Comparison of ENCODE assay signal across 15 cellular contexts in the genomic region with DNA sequence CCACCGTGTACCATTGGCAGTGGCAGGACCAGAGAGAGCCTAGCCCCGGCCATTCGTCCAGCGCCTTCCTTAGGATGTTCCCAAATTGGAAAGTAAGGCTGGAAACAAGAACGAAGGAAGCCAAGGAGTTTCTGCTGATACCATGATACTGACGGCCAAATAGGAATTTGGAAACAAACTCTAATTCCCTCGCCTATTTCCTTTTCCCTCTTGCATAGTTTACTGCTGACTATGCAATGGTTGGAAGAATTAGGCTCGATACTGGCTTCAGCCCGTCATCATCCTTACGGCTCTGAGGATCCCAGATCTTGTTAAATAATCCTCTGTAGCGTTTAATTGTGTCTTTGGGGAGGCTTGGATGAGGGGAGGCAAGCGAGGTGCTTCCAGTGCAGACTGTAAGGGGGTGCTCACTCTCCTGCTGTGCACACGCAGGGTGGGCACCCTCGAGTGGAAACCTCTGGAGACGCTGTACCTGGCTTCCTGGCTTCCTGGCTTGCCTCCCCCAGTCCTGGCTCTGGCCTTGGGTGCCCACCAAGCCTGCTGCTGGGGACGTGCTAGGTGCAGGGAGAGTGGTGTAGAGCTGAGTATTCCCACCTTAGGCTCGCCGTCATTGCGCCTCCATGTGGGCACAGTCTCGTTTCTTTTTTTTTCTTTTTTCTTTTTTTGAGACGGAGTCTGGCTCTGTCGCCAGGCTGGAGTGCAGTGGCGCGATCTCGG. TPM values are rescaled to one million over a fixed set of nuclear protein-coding genes. Genes with fewer than 3 reads are reported as not detected.
DNase-seq lines count a peak whose midpoint lies in the region; ATAC-seq and TF ChIP-seq lines count a peak whose summit lies in the region.
"Had no signal": no experiment of that assay in that cellular context is flagged by ENCODE, and none has a peak within 500 bp of the region (broad histone marks: within the 10 kb centered on the region; RNA-seq: fewer than 3 reads in every experiment).

No MANE protein-coding gene starts in this region.

- ATAC-seq in body of pancreas, result no peak
- ATAC-seq: CD8-positive, alpha-beta T cell; PC-3 had no signal

- 65 to 71% methylated on average over 21 to 24 of the region's 25 CpGs for WGBS in body of pancreas, 2 donors

- H3K4me3 ChIP-seq in AG10803 (ENCODE audit: low read length) (no peak overlapping the region), fibroblast of mammary gland (ENCODE audit: control insufficient read depth, low read depth, low read length) (no peak overlapping the region), dorsolateral prefrontal cortex (no peak overlapping the region), body of pancreas (no peak overlapping the region)

- no peaks in the 10 kb centered on the region for H3K4me1 ChIP-seq in body of pancreas

- H3K36me3 ChIP-seq in body of pancreas (replicated peaks in 1 of 2; ENCODE audit: insufficient read depth in 1 of 2, low read depth in 2 of 2), result no peaks in the 10 kb centered on the region

- intact Hi-C loops in posterior vena cava (cut with DNase I) (no loop called here), dorsolateral prefrontal cortex (cut with DNase I) (no loop called here), body of pancreas (cut with DNase I) (no loop called here)

- in situ Hi-C loops in KBM-7 (cut with MboI; ENCODE audit: low pct_unique_long_range_greater_than_20kb, low sequenced_read_pairs), result no loop called here

- H3K27ac ChIP-seq in dorsolateral prefrontal cortex, result no peak overlapping the region
- no peak overlapping the region for H3K27ac ChIP-seq in body of pancreas

- TF ChIP-seq CTCF in AG10803 (conservative IDR thresholded peaks at IDR 0.05; ENCODE audit: low read length) (no peak), fibroblast of mammary gland (conservative IDR thresholded peaks at IDR 0.05; ENCODE audit: control insufficient read depth, insufficient read depth, low read depth, low read length) (no peak), dorsolateral prefrontal cortex (IDR thresholded peaks at IDR 0.05 in 54 of 56, conservative IDR thresholded peaks at IDR 0.05 in 2 of 56; ENCODE audit: low read depth in 1 of 56, partially characterized antibody in 56 of 56) (no peak), body of pancreas (IDR thresholded peaks at IDR 0.05) (no peak)

- peak; percentile 34 for DNase-seq in AG10803 (ENCODE audit: low read depth)
- DNase-seq in HCEC 1CT, result peak; percentile 24
- peak; percentile 33 for DNase-seq in fibroblast of mammary gland (ENCODE audit: low read depth)
- peak; percentile 52 for DNase-seq in posterior vena cava (ENCODE audit: low spot score)
- no peak for DNase-seq in dorsolateral prefrontal cortex
- DNase-seq in KBM-7, result no peak
- DNase-seq in NCI-H146 (lab: John Stamatoyannopoulos, UW), result no peak
- no peak for DNase-seq in body of pancreas
- DNase-seq: CD8-positive, alpha-beta T cell; NCI-H1694; NCI-H345; NCI-H69; PC-3; Right ventricle myocardium superior; SK-N-SH had no signal

- no peak for TF ChIP-seq POLR2A in body of pancreas (IDR thresholded peaks at IDR 0.05)

- H3K9me3 ChIP-seq in body of pancreas, result no peaks in the 10 kb centered on the region
- H3K9me3 ChIP-seq: SK-N-SH had no signal

- peaks cover 0 to 4% (median 0%) of the 10 kb centered on the region in 45 donors for H3K27me3 ChIP-seq in dorsolateral prefrontal cortex
- no peaks in the 10 kb centered on the region for H3K27me3 ChIP-seq in body of pancreas

RNA-seq across cellular contexts. Expression of gene CAMTA1, which starts 27.4 kb away (rescaled TPM):
- total RNA-seq in posterior vena cava, result 10 to 100 TPM; 65.1 to 76.4 TPM
- total RNA-seq in dorsolateral prefrontal cortex, result 100 to 1,000 TPM in 119 of 120 experiments, 10 to 100 TPM in 1; 90.3 to 173 (median 139) TPM
- 10 to 100 TPM; 36.3 to 59.7 TPM for total RNA-seq in body of pancreas

RNA-seq across cellular contexts. Expression of gene DNAJC11, which starts 56.3 kb away (rescaled TPM):
- total RNA-seq in posterior vena cava (10 to 100 TPM; 24.6 TPM), dorsolateral prefrontal cortex (10 to 100 TPM; 42.4 to 78.3 (median 59.8) TPM), body of pancreas (10 to 100 TPM; 16.1 to 88.3 TPM)

Comparison
In these comparisons a context has a peak if more than half of its experiments do, and no peak if none do; other contexts are left out.
1. DNase-seq: peak in AG10803 (single experiment), HCEC 1CT (single experiment), fibroblast of mammary gland (single experiment) and posterior vena cava (single experiment); none in dorsolateral prefrontal cortex (0 of 10), KBM-7 (single experiment), NCI-H146 (single experiment) and body of pancreas (0 of 4).